In genomic region chr2:232781765-232782164, GRCh38 we compare ENCODE assay signal across 8 cellular contexts.
DNase-seq lines count a peak whose midpoint lies in the region; ATAC-seq and TF ChIP-seq lines count a peak whose summit lies in the region.

No MANE protein-coding gene starts in this region.

- ATAC-seq in GM18867 (IDR thresholded peaks at IDR 0.05; ENCODE audit: unreplicated experiment) = peak; percentile 81
- peak; percentile 79 for ATAC-seq in HG03097 (IDR thresholded peaks at IDR 0.05; ENCODE audit: low FRiP score, unreplicated experiment)

- no peaks in the 10 kb centered on the region for H3K79me2 ChIP-seq in ACC112 (ENCODE audit: control insufficient read depth, insufficient read depth, low read length, unreplicated experiment)

- H3K36me3 ChIP-seq in ACC112 (ENCODE audit: insufficient read depth, low read length) (peaks cover under 1% of the 10 kb centered on the region; the same call in 1 of the 2 replicates), tibial artery (peaks cover 6 to 15% (median 13%) of the 10 kb centered on the region in 3 donors)

- H3K9me3 ChIP-seq in tibial artery = no peaks in the 10 kb centered on the region

- DNase-seq in activated CD4-positive, alpha-beta T cell treated with anti-CD3 and anti-CD28 coated beads for 48 hours = peak; percentile 40
- DNase-seq in left kidney (ENCODE audit: low read depth, low spot score) = peak; percentile 23
- no peak for DNase-seq in tibial artery
- no peak for DNase-seq in SHP77 treated with DMSO at 0.1 percent for 48 hours (lab: John Stamatoyannopoulos, UW)
- DNase-seq in Ammon's horn (ENCODE audit: low spot score) = no peak

- H3K27me3 ChIP-seq in ACC112 (ENCODE audit: insufficient read depth, low read length) = no peaks in the 10 kb centered on the region
- no peaks in the 10 kb centered on the region for H3K27me3 ChIP-seq in tibial artery

- H3K4me3 ChIP-seq in ACC112 (ENCODE audit: low read depth, low read length) = no peak overlapping the region
- no peak overlapping the region for H3K4me3 ChIP-seq in tibial artery

- intact Hi-C loops in tibial artery (cut with DNase I; ENCODE audit: low total_unique reads) = no loop called here

- no peak overlapping the region for H2AFZ ChIP-seq in ACC112 (ENCODE audit: low read length, unreplicated experiment)

- peak overlapping the region; percentile 46; the same call in 1 of the 2 replicates for H3K27ac ChIP-seq in ACC112 (ENCODE audit: low read depth, low read length)
- H3K27ac ChIP-seq in tibial artery = no peak overlapping the region

- no peak for TF ChIP-seq CTCF in tibial artery (IDR thresholded peaks at IDR 0.05)

- no peaks in the 10 kb centered on the region for H3K4me1 ChIP-seq in ACC112 (ENCODE audit: control insufficient read depth, insufficient read depth, low read length, unreplicated experiment)
- peaks cover 0 to 7% (median 3%) of the 10 kb centered on the region in 4 donors for H3K4me1 ChIP-seq in tibial artery

Comparison
In these comparisons a context has a peak if more than half of its experiments do, and no peak if none do; other contexts are left out.
1. DNase-seq: peak in activated CD4-positive, alpha-beta T cell treated with anti-CD3 and anti-CD28 coated beads for 48 hours (single experiment) and left kidney (single experiment); none in tibial artery (0 of 2), SHP77 treated with DMSO at 0.1 percent for 48 hours (single experiment) and Ammon's horn (single experiment).